ENCODE assay signal across 8 cellular contexts in genomic region chr2:10909050-10909995, GRCh38. TPM values are rescaled to one million over a fixed set of nuclear protein-coding genes. Genes with fewer than 3 reads are reported as not detected.
DNase-seq lines count a peak whose midpoint lies in the region; ATAC-seq and TF ChIP-seq lines count a peak whose summit lies in the region.

No MANE protein-coding gene starts in this region.

- H3K4me2 ChIP-seq in OCI-LY1 (ENCODE audit: low read length) = no peak overlapping the region

- ATAC-seq in activated T-helper 17 cell treated with anti-CD3 and anti-CD28 coated beads, Interleukin-2, amount 50 U/mL, for 72 hours (replicated peaks) = no peak

- H3K9me3 Mint-ChIP-seq in activated T-helper 17 cell treated with anti-CD3 and anti-CD28 coated beads, Interleukin-2, amount 50 U/mL, for 72 hours = no peaks in the 10 kb centered on the region

- POLR2A ChIA-PET in AG04449 (lab: Yijun Ruan, JAX) = no interaction called here

- no peaks in the 10 kb centered on the region for H4K20me1 ChIP-seq in OCI-LY1 (ENCODE audit: insufficient read depth, low read length)

- H3K9me2 ChIP-seq in OCI-LY1 (ENCODE audit: low read depth, low read length) = no peaks in the 10 kb centered on the region

- no peaks in the 10 kb centered on the region for H3K36me3 ChIP-seq in OCI-LY1 (ENCODE audit: insufficient read depth, low read length)

- no peaks in the 10 kb centered on the region for H3K36me3 Mint-ChIP-seq in activated T-helper 17 cell treated with anti-CD3 and anti-CD28 coated beads, Interleukin-2, amount 50 U/mL, for 72 hours (ENCODE audit: low read depth)

- H3K9me3 ChIP-seq in OCI-LY1 (ENCODE audit: low read length) = no peaks in the 10 kb centered on the region

- H3F3A ChIP-seq in OCI-LY1 (ENCODE audit: insufficient read depth, low read length) = no peaks in the 10 kb centered on the region

- no peak overlapping the region for H3K9ac ChIP-seq in OCI-LY1 (ENCODE audit: low read length)

- no peak overlapping the region for H3K4me3 ChIP-seq in AG04449 (ENCODE audit: low read depth, low read length)
- H3K4me3 ChIP-seq in OCI-LY1 (ENCODE audit: low read depth, low read length, poor library complexity, severe bottlenecking) = no peak overlapping the region
- H3K4me3 ChIP-seq in fibroblast of villous mesenchyme (ENCODE audit: low read depth, low read length) = no peak overlapping the region

- H2AFZ ChIP-seq in OCI-LY1 (ENCODE audit: low read length) = no peak overlapping the region

- no peak overlapping the region for H3K27ac Mint-ChIP-seq in activated T-helper 17 cell treated with anti-CD3 and anti-CD28 coated beads, Interleukin-2, amount 50 U/mL, for 72 hours

- H3K27ac ChIP-seq in OCI-LY1 (ENCODE audit: low read depth, low read length, poor library complexity, severe bottlenecking) = no peak overlapping the region

- H3K27me3 ChIP-seq in OCI-LY1 (ENCODE audit: insufficient read depth, low read length) = peaks cover 5% of the 10 kb centered on the region; the same call in 1 of the 2 replicates

- peaks cover 25% of the 10 kb centered on the region for H3K27me3 Mint-ChIP-seq in activated T-helper 17 cell treated with anti-CD3 and anti-CD28 coated beads, Interleukin-2, amount 50 U/mL, for 72 hours

- peaks cover 4% of the 10 kb centered on the region for H3K4me1 Mint-ChIP-seq in activated T-helper 17 cell treated with anti-CD3 and anti-CD28 coated beads, Interleukin-2, amount 50 U/mL, for 72 hours

- CTCF ChIA-PET in AG04449 (lab: Yijun Ruan, JAX) = interaction anchor here (0.8 to 1.7 kb wide), 7 partner anchors 18 to 215 kb away, joined by 3 to 5 read pairs (median 3); no protein-coding TSS in a partner anchor

- H3K79me2 ChIP-seq in OCI-LY1 (ENCODE audit: insufficient read depth, low read length) = no peaks in the 10 kb centered on the region

- no peaks in the 10 kb centered on the region for H3K4me1 ChIP-seq in OCI-LY1 (ENCODE audit: insufficient read depth, low read length, severe bottlenecking)

- DNase-seq in AG04449 (ENCODE audit: low read depth, low spot score) (no peak), EL (peak; percentile 13), fibroblast of villous mesenchyme (ENCODE audit: low read depth) (no peak), GF-D8 (lab: John Stamatoyannopoulos, UW) (no peak), H4 (ENCODE audit: low spot score) (no peak)
- no peak for DNase-seq in activated CD4-positive, CD25-positive, alpha-beta regulatory T cell (lab: John Stamatoyannopoulos, UW)

- peak; percentile 47 for TF ChIP-seq CTCF in AG04449 (IDR thresholded peaks at IDR 0.05; ENCODE audit: insufficient read depth, low read length, missing control alignments)
- peak; percentile 57 for TF ChIP-seq CTCF in OCI-LY1 (IDR thresholded peaks at IDR 0.05; ENCODE audit: low read length)
- TF ChIP-seq CTCF in fibroblast of villous mesenchyme (IDR thresholded peaks at IDR 0.05; ENCODE audit: insufficient read depth, low read depth, low read length) = peak; percentile 47

- no peak overlapping the region for H3K4me3 Mint-ChIP-seq in activated T-helper 17 cell treated with anti-CD3 and anti-CD28 coated beads, Interleukin-2, amount 50 U/mL, for 72 hours

RNA-seq across cellular contexts. Expression of gene KCNF1, which starts 2.4 kb away (rescaled TPM):
- total RNA-seq in fibroblast of villous mesenchyme = not detected in 2 replicates
- not detected for total RNA-seq in activated T-helper 17 cell treated with anti-CD3 and anti-CD28 coated beads, Interleukin-2, amount 50 U/mL, for 72 hours
- 0.14 TPM in 1 of 2 replicates, not detected in the other for total RNA-seq in H4 (2014; rRNA removed; shearing (Covaris generic))
